ENCODE assay signal across 11 cellular contexts in genomic region chr14:102799684-102800562, GRCh38. TPM values are rescaled to one million over a fixed set of nuclear protein-coding genes. Genes with fewer than 3 reads are reported as not detected.
DNase-seq lines count a peak whose midpoint lies in the region; ATAC-seq and TF ChIP-seq lines count a peak whose summit lies in the region.
"Had no signal": no experiment of that assay in that cellular context is flagged by ENCODE, and none has a peak within 500 bp of the region (broad histone marks: within the 10 kb centered on the region; RNA-seq: fewer than 3 reads in every experiment).

No MANE protein-coding gene starts in this region.

- 47% methylated on average over 3 of the region's 8 CpGs for WGBS in right lobe of liver (ENCODE audit: insufficient coverage, low coverage, low lambda C conversion rate, missing lambda C conversion rate)

- H3K9me3 ChIP-seq in T-helper 17 cell (ENCODE audit: control insufficient read depth, low read length, poor library complexity, severe bottlenecking) (no peaks in the 10 kb centered on the region), right lobe of liver (no peaks in the 10 kb centered on the region)

- in situ Hi-C loops in ACHN (cut with HindIII; ENCODE audit: low pct_ligation_motif_present, low pct_unique_long_range_greater_than_20kb, low sequenced_read_pairs), result no loop called here

- TF ChIP-seq CTCF in right lobe of liver (IDR thresholded peaks at IDR 0.05), result no peak

- H3K27me3 ChIP-seq in right lobe of liver, result no peaks in the 10 kb centered on the region

- no peaks in the 10 kb centered on the region for H3K36me3 ChIP-seq in right lobe of liver

- ATAC-seq in T-helper 17 cell (no peak), right lobe of liver (no peak)

- no peak for TF ChIP-seq POLR2A in right lobe of liver (IDR thresholded peaks at IDR 0.05)

- H3K4me3 Mint-ChIP-seq in T-helper 17 cell, result no peak overlapping the region

- no peaks in the 10 kb centered on the region for H3K27me3 Mint-ChIP-seq in T-helper 17 cell

- DNase-seq in ACHN, result peak; percentile 42
- peak; percentile 90 for DNase-seq in GM03348 (ENCODE audit: low spot score)
- no peak for DNase-seq in T-helper 17 cell
- peak; percentile 56 for DNase-seq in foreskin melanocyte
- no peak for DNase-seq in KG1 (lab: John Stamatoyannopoulos, UW)
- no peak for DNase-seq in HuH-7.5 (ENCODE audit: low spot score)
- DNase-seq in right lobe of liver, result no peak
- no peak for DNase-seq in NCI-H446 treated with DMSO at 0.1 percent for 48 hours (lab: John Stamatoyannopoulos, UW)
- DNase-seq: MV-4-11; stimulated activated CD8-positive, alpha-beta memory T cell treated with anti-CD3 and anti-CD28 coated beads, Interleukin-4, amount 100 ng/mL, for 48 hours had no signal

- intact Hi-C loops in right lobe of liver (cut with DNase I), result no loop called here

- H3K36me3 Mint-ChIP-seq in T-helper 17 cell (ENCODE audit: low read depth), result no peaks in the 10 kb centered on the region

- H3K4me1 Mint-ChIP-seq in T-helper 17 cell, result peaks cover 36% of the 10 kb centered on the region

- H3K27ac Mint-ChIP-seq in T-helper 17 cell, result peak overlapping the region; percentile 6

- H3K4me3 ChIP-seq in right lobe of liver, result no peak overlapping the region
- H3K4me3 ChIP-seq: skin epidermis had no signal

- H3K27ac ChIP-seq in right lobe of liver, result no peak overlapping the region

- peaks cover 0 to 2% (median 0%) of the 10 kb centered on the region in 4 donors for H3K4me1 ChIP-seq in right lobe of liver

RNA-seq across cellular contexts. Expression of gene TRAF3, which starts 22.7 kb away (rescaled TPM):
- 10 to 100 TPM; 47.8 to 54.4 TPM for total RNA-seq in T-helper 17 cell
- 10 to 100 TPM in 1 of 6 experiments, 1 to 10 TPM in 5; 5.6 to 10.5 (median 8.3) TPM for total RNA-seq in right lobe of liver

Comparison
In these comparisons a context has a peak if more than half of its experiments do, and no peak if none do; other contexts are left out.
1. DNase-seq: peak in ACHN (single experiment), GM03348 (single experiment) and foreskin melanocyte (single experiment); none in T-helper 17 cell (0 of 3), KG1 (single experiment), HuH-7.5 (single experiment), right lobe of liver (0 of 3) and NCI-H446 treated with DMSO at 0.1 percent for 48 hours (single experiment).
2. RNA of gene TRAF3, which starts 22.7 kb away (total RNA-seq): 47.8 to 54.4 TPM in T-helper 17 cell; 5.6 to 10.5 TPM in right lobe of liver; every median in the first group is over 4 times any median in the second.